9 cellular contexts compared by ENCODE assay signal in the genomic region with DNA sequence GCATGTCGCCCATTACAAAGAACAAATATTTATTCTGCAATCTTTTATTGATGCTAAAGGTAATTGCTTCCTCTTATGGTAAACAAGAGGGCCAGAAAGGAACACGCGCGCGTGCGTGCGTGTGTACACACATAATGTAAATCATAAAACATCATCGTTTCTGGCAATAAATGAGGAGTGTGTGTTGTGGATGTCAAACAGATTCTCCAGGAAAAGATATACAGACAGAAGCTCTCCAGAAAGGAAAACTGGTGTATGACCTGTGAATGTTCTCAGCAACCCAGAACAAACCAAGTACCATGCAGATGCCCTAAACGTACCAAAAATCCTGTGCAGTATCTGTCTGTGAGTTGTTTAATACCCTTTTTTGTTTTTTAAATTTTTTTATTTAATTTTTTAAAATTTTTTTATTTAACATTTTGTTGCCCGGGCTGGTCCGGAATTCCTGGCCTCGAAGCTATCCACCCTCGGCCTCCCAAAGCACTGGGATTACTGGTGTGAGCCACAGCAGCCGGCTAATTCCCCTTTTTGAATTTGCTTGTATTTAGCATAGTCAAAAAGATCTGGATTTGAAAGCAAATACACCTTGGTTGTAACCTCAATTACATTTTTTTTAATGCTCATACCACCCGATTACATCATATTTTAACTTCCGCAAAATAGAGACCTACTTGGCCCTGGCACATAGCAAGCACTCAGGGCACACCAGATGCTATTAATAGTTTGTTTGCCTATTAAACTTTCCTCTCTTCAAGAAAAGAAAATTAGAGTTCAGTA. TPM values are rescaled to one million over a fixed set of nuclear protein-coding genes. Genes with fewer than 3 reads are reported as not detected.
A peak's percentile ranks its signal among the peaks of the same experiment; 100 is the strongest.
DNase-seq lines count a peak whose midpoint lies in the region; ATAC-seq, FAIRE-seq and TF ChIP-seq lines count a peak whose summit lies in the region.
"Had no signal": no experiment of that assay in that cellular context is flagged by ENCODE, and none has a peak within 500 bp of the region (broad histone marks: within the 10 kb centered on the region; RNA-seq: fewer than 3 reads in every experiment).

No MANE protein-coding gene starts in this region.

- H3K4me3 ChIP-seq in PC-9 = peak overlapping the region; percentile 99
- H3K4me3 ChIP-seq in esophagus (ENCODE audit: low read depth in 1 of 2, low read length in 2 of 2) = peak overlapping the region; percentile 63 to 83
- peak overlapping the region; percentile 50 for H3K4me3 ChIP-seq in ovary

- no peak for TF ChIP-seq CTCF in PC-9 (conservative IDR thresholded peaks at IDR 0.05)
- TF ChIP-seq CTCF in ovary (IDR thresholded peaks at IDR 0.05) = no peak

- no peak overlapping the region for H3K27ac ChIP-seq in PC-9
- peak overlapping the region; percentile 86 to 91 for H3K27ac ChIP-seq in esophagus (ENCODE audit: low read depth in 2 of 2, low read length in 1 of 2)
- H3K27ac ChIP-seq in ovary = peak overlapping the region; percentile 82 to 91

- H3K79me2 ChIP-seq in PC-9 (ENCODE audit: low read depth) = peaks cover 41% of the 10 kb centered on the region

- H4K20me1 ChIP-seq in PC-9 (ENCODE audit: insufficient read depth) = peaks cover 14% of the 10 kb centered on the region; the same call in 1 of the 2 replicates

- H3K4me2 ChIP-seq in PC-9 = peak overlapping the region; percentile 97

- no peak for TF ChIP-seq EP300 in ovary (IDR thresholded peaks at IDR 0.05)

- intact Hi-C loops in PC-9 (cut with micrococcal nuclease; ENCODE audit: unreplicated experiment) (loop anchor here (2.0 kb wide), 1 partner anchor 197 kb away; no protein-coding TSS in a partner anchor), ovary (cut with DNase I) (loop anchor here in 3 of 4 donors (2.0 to 5.0 kb wide), 2 partner anchors 145 to 146 kb away; a partner anchor contains a TSS)

- H3F3A ChIP-seq in PC-9 (ENCODE audit: insufficient read depth, low read depth) = peaks cover 16% of the 10 kb centered on the region

- peaks cover 19% of the 10 kb centered on the region for H3K4me1 ChIP-seq in PC-9 (replicated peaks; ENCODE audit: insufficient read depth)
- no peaks in the 10 kb centered on the region for H3K4me1 ChIP-seq in esophagus (ENCODE audit: control insufficient read depth in 2 of 2, insufficient read depth in 2 of 2, low read length in 1 of 2)
- H3K4me1 ChIP-seq in ovary (ENCODE audit: insufficient read depth) = peaks cover 3% of the 10 kb centered on the region

- H3K36me3 ChIP-seq in PC-9 (ENCODE audit: low read depth) (no peaks in the 10 kb centered on the region), esophagus (ENCODE audit: control insufficient read depth in 2 of 2, insufficient read depth in 2 of 2, low read length in 1 of 2) (no peaks in the 10 kb centered on the region), ovary (no peaks in the 10 kb centered on the region)

- CTCF ChIA-PET in PC-9 (lab: Charles Lee) = no interaction called here

- ATAC-seq in GM18909 (IDR thresholded peaks at IDR 0.05; ENCODE audit: poor library complexity, unreplicated experiment) = no peak

- no peaks in the 10 kb centered on the region for H3K9me2 ChIP-seq in PC-9 (ENCODE audit: insufficient read depth)

- 44 to 46% methylated on average over 16 of the region's 16 CpGs for WGBS in esophagus, 2 donors
- 48 to 54% (median 53%) methylated on average over 16 of the region's 16 CpGs for WGBS in ovary, 3 donors

- DNase-seq in NCI-H1105 treated with DMSO at 0.1 percent for 48 hours (lab: John Stamatoyannopoulos, UW) (peak; percentile 54), NCI-H1105 (lab: John Stamatoyannopoulos, UW) (no peak), PC-9 (no peak), ovary (no peak), RPMI8226 (no peak), urothelium cell line (ENCODE audit: low spot score) (no peak)

- H3K9me3 ChIP-seq in PC-9 (ENCODE audit: insufficient read depth, low read depth) (peaks cover 6% of the 10 kb centered on the region; the same call in 1 of the 2 replicates), esophagus (ENCODE audit: control insufficient read depth in 2 of 2, insufficient read depth in 1 of 2, low read depth in 1 of 2, low read length in 1 of 2) (no peaks in the 10 kb centered on the region), ovary (no peaks in the 10 kb centered on the region)

- H2AFZ ChIP-seq in PC-9 = peak overlapping the region; percentile 84

- TSS peak; percentile 41 for BruUV-seq in PC-9 (replicated peaks; lab: Mats Ljungman, UMichigan)

- H3K27me3 ChIP-seq in PC-9 (ENCODE audit: insufficient read depth, low read depth) (no peaks in the 10 kb centered on the region), esophagus (ENCODE audit: control insufficient read depth in 1 of 2, insufficient read depth in 2 of 2, low read length in 2 of 2) (no peaks in the 10 kb centered on the region), ovary (no peaks in the 10 kb centered on the region)

- POLR2A ChIA-PET in PC-9 (lab: Charles Lee; ENCODE audit: unreplicated experiment) = no interaction called here

- TF ChIP-seq POLR2A in ovary (IDR thresholded peaks at IDR 0.05) = no peak

- no peak for FAIRE-seq in urothelium cell line (lab: Jason Lieb, UNC)
- FAIRE-seq: A204.1 had no signal

RNA-seq across cellular contexts. Expression of a gene that starts 0.9 kb away (rescaled TPM):
- 16.8 and 19.1 TPM in 2 replicates for total RNA-seq in PC-9 (2021)
- polyA plus RNA-seq in esophagus = 1 to 10 TPM; 7.9 to 8.5 TPM
- total RNA-seq in ovary = 10 to 100 TPM; 23.2 to 60.7 (median 50.9) TPM
- polyA plus RNA-seq in ovary = 10 to 100 TPM; 16.0 to 25.8 TPM

RNA-seq across cellular contexts. Expression of a gene that starts 32.5 kb away (rescaled TPM):
- total RNA-seq in PC-9 (2021) (1,786 and 2,008 TPM in 2 replicates), ovary (over 10,000 TPM in 1 of 7 donors, 1,000 to 10,000 TPM in 6; 2,362 to 10,077 (median 2,497) TPM)
- polyA plus RNA-seq in esophagus (1,000 to 10,000 TPM; 1,884 to 2,829 TPM), ovary (1,000 to 10,000 TPM; 1,945 to 5,240 TPM)
